In the genomic region with DNA sequence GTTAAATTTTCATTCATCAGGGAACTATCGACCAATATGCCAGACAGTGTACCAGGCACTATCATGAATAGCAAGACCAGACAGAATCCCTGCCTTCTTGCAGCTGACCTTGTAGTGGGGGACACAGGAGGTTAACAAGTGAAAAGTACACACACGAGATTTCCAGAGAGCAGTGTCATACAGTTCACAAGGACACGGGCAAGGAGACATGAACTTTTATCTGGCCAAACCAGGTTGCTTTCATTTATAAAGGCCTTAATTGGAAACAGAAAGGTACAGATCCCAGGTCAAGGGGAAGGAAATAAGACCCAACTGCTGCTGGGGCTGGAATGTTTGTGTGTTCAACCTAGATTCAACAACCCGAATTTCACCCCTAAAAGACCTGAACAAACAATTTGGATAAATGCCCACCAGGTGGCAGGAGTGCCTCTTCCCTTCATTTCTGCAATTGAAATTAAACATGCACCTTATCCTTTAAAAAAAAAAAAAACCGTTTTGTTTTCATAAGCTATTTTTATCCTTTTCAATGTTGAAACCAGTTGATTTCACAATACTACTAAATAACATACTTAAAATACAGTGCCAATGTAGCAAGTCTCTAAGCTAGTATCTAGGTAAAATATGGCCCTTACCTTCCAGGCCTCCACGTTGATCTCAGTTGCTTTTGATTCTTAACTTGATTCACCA, we compare ENCODE assay signal across 8 cellular contexts.
A peak's percentile ranks its signal among the peaks of the same experiment; 100 is the strongest.
DNase-seq lines count a peak whose midpoint lies in the region; ATAC-seq, FAIRE-seq and TF ChIP-seq lines count a peak whose summit lies in the region.

No MANE protein-coding gene starts in this region.

- FAIRE-seq in H54 (lab: Jason Lieb, UNC): no peak

- no peaks in the 10 kb centered on the region for H3K9me3 ChIP-seq in parathyroid adenoma (ENCODE audit: control insufficient read depth, low read length)

- H3K9ac ChIP-seq in parathyroid adenoma: no peak overlapping the region

- TF ChIP-seq POLR2A in H54 (IDR thresholded peaks at IDR 0.05; ENCODE audit: low read depth, low read length): no peak

- TF ChIP-seq CTCF in C4-2B (conservative IDR thresholded peaks at IDR 0.05): peak; percentile 81
- TF ChIP-seq CTCF in foreskin fibroblast (IDR thresholded peaks at IDR 0.05; ENCODE audit: low read depth, low read length): peak; percentile 45
- peak; percentile 71 for TF ChIP-seq CTCF in parathyroid adenoma (IDR thresholded peaks at IDR 0.05)

- H3K4me2 ChIP-seq in parathyroid adenoma (ENCODE audit: low read length): no peak overlapping the region

- H2AFZ ChIP-seq in parathyroid adenoma: peak overlapping the region; percentile 9

- DNase-seq in H54 (ENCODE audit: insufficient read length, low spot score): peak; percentile 39
- peak; percentile 46 for DNase-seq in NCI-H774 (lab: John Stamatoyannopoulos, UW)
- peak; percentile 23 for DNase-seq in activated T-cell treated with anti-CD3 and anti-CD28 coated beads, Interleukin-2, amount 50 U/mL, for 1 hour
- peak; percentile 47 to 78 for DNase-seq in foreskin fibroblast

- no peaks in the 10 kb centered on the region for H3K27me3 ChIP-seq in parathyroid adenoma (ENCODE audit: control insufficient read depth, insufficient read depth, low read length)

- no peak overlapping the region for H3K27ac ChIP-seq in C4-2B
- no peak overlapping the region for H3K27ac ChIP-seq in parathyroid adenoma

- H3K4me1 ChIP-seq in parathyroid adenoma: peaks cover 3% of the 10 kb centered on the region

- H3K79me2 ChIP-seq in parathyroid adenoma: no peaks in the 10 kb centered on the region

- H3K36me3 ChIP-seq in parathyroid adenoma (ENCODE audit: control insufficient read depth, insufficient read depth, low read length): no peaks in the 10 kb centered on the region

- H3K4me3 ChIP-seq in foreskin fibroblast (ENCODE audit: low read depth in 1 of 2, low read length in 2 of 2) (no peak overlapping the region), parathyroid adenoma (ENCODE audit: low read depth, low read length) (no peak overlapping the region)

- ATAC-seq in HG03457 (IDR thresholded peaks at IDR 0.05; ENCODE audit: unreplicated experiment): no peak
- ATAC-seq in HG03460 (IDR thresholded peaks at IDR 0.05; ENCODE audit: unreplicated experiment): no peak
